ENCODE assay signal across 14 cellular contexts in genomic region chr4:7874838-7875237, GRCh38.
DNase-seq lines count a peak whose midpoint lies in the region; ATAC-seq and TF ChIP-seq lines count a peak whose summit lies in the region.
"Had no signal": no experiment of that assay in that cellular context is flagged by ENCODE, and none has a peak within 500 bp of the region (broad histone marks: within the 10 kb centered on the region; RNA-seq: fewer than 3 reads in every experiment).

No MANE protein-coding gene starts in this region.

- peaks cover 14% of the 10 kb centered on the region for H4K20me1 ChIP-seq in osteoblast (ENCODE audit: insufficient read depth, low read length)

- POLR2A ChIA-PET in Panc1 (lab: Charles Lee): no interaction called here

- no peaks in the 10 kb centered on the region for H3K9me3 Mint-ChIP-seq in central memory CD8-positive, alpha-beta T cell
- H3K9me3 Mint-ChIP-seq: CD8-positive, alpha-beta memory T cell had no signal

- no peak overlapping the region for H3K4me3 Mint-ChIP-seq in central memory CD8-positive, alpha-beta T cell
- H3K4me3 Mint-ChIP-seq: CD8-positive, alpha-beta memory T cell; HFFc6 had no signal

- BruUV-seq in Panc1 (replicated peaks; lab: Mats Ljungman, UMichigan): no TSS peak

- in situ Hi-C loops in Panc1 (cut with HindIII; ENCODE audit: low pct_unique_long_range_greater_than_20kb, low sequenced_read_pairs): no loop called here

- ATAC-seq in Panc1: no peak
- no peak for ATAC-seq in central memory CD8-positive, alpha-beta T cell (replicated peaks; ENCODE audit: extremely low read depth, poor library complexity, severe bottlenecking)
- ATAC-seq in HG03196 (IDR thresholded peaks at IDR 0.05; ENCODE audit: unreplicated experiment): no peak

- no peak overlapping the region for H3K4me3 ChIP-seq in Panc1 (ENCODE audit: low read depth in 2 of 2, low read length in 2 of 2)
- no peak overlapping the region for H3K4me3 ChIP-seq in osteoblast (ENCODE audit: insufficient read depth, low read length)
- H3K4me3 ChIP-seq: BLaER1 had no signal

- no peak overlapping the region for H3K4me2 ChIP-seq in osteoblast (ENCODE audit: insufficient read depth, low read length)
- H3K4me2 ChIP-seq: BLaER1 had no signal

- intact Hi-C loops in Panc1 (cut with micrococcal nuclease; ENCODE audit: unreplicated experiment): loop anchor here (10.0 kb wide), 1 partner anchor 60 kb away; the partner anchor contains the start of gene AFAP1

- no peaks in the 10 kb centered on the region for H3K36me3 Mint-ChIP-seq in central memory CD8-positive, alpha-beta T cell (ENCODE audit: insufficient read depth)

- H3K4me1 Mint-ChIP-seq in central memory CD8-positive, alpha-beta T cell: peaks cover 36% of the 10 kb centered on the region

- H3K27me3 ChIP-seq in Panc1 (ENCODE audit: control insufficient read depth, insufficient read depth, low read length) (no peaks in the 10 kb centered on the region), osteoblast (ENCODE audit: insufficient read depth, low read length) (no peaks in the 10 kb centered on the region)
- H3K27me3 ChIP-seq: BLaER1 had no signal

- peaks cover 89% of the 10 kb centered on the region for H3K4me1 ChIP-seq in Panc1 (ENCODE audit: control insufficient read depth, insufficient read depth, low read length)
- H3K4me1 ChIP-seq in osteoblast (ENCODE audit: insufficient read depth, low read length): peaks cover 78% of the 10 kb centered on the region
- H3K4me1 ChIP-seq: Caco-2 had no signal

- H3K27ac Mint-ChIP-seq in central memory CD8-positive, alpha-beta T cell (ENCODE audit: low read depth): peak overlapping the region; percentile 56
- H3K27ac Mint-ChIP-seq: HFFc6 had no signal

- H3K9me3 ChIP-seq in Panc1 (ENCODE audit: control insufficient read depth, insufficient read depth, low read depth, low read length): no peaks in the 10 kb centered on the region
- H3K9me3 ChIP-seq in osteoblast (ENCODE audit: low read depth, low read length): no peaks in the 10 kb centered on the region
- H3K9me3 ChIP-seq: BLaER1, Caco-2 had no signal

- DNase-seq in Panc1 (ENCODE audit: low read depth, low spot score) (no peak), osteoblast (ENCODE audit: insufficient read length, low spot score, missing footprints) (no peak), SHP77 treated with DMSO at 0.1 percent for 48 hours (lab: John Stamatoyannopoulos, UW) (no peak), UCSD-AML1 (lab: John Stamatoyannopoulos, UW; ENCODE audit: unreplicated experiment) (no peak)
- DNase-seq in central memory CD8-positive, alpha-beta T cell (ENCODE audit: low spot score in 2 of 2): no peak
- DNase-seq: AML-193; Caco-2; CD8-positive, alpha-beta memory T cell; DMS53; GF-D8; HCEC 1CT; HFFc6 had no signal

- H3K27ac ChIP-seq in Panc1 (ENCODE audit: low read length) (peak overlapping the region; percentile 90; the same call in 1 of the 2 replicates), osteoblast (ENCODE audit: low read depth, low read length) (peak overlapping the region; percentile 16)
- H3K27ac ChIP-seq: BLaER1 had no signal

- no peak overlapping the region for H2AFZ ChIP-seq in osteoblast (ENCODE audit: low read length)

- H3K79me2 ChIP-seq in osteoblast (ENCODE audit: insufficient read depth, low read length): peaks cover 93% of the 10 kb centered on the region

- TF ChIP-seq CTCF in Panc1 (IDR thresholded peaks at IDR 0.05): no peak
- TF ChIP-seq CTCF in osteoblast (IDR thresholded peaks at IDR 0.05; ENCODE audit: extremely low read depth, low read depth, low read length): no peak

- CTCF ChIA-PET in Panc1 (lab: Charles Lee): no interaction called here

- H3K27me3 Mint-ChIP-seq in central memory CD8-positive, alpha-beta T cell: no peaks in the 10 kb centered on the region

- H3K36me3 ChIP-seq in Panc1 (ENCODE audit: control insufficient read depth, insufficient read depth, low read length) (no peaks in the 10 kb centered on the region; the same call in 1 of the 2 replicates), osteoblast (ENCODE audit: insufficient read depth, low read length) (peaks cover 29% of the 10 kb centered on the region)
